Comparison of ENCODE assay signal across 8 cellular contexts in genomic region chr2:213238753-213239591, GRCh38. TPM values are rescaled to one million over a fixed set of nuclear protein-coding genes. Genes with fewer than 3 reads are reported as not detected.
DNase-seq lines count a peak whose midpoint lies in the region; ATAC-seq and TF ChIP-seq lines count a peak whose summit lies in the region.

No MANE protein-coding gene starts in this region.

- H4K20me1 ChIP-seq in GM23338 (replicated peaks; ENCODE audit: insufficient read depth) = no peaks in the 10 kb centered on the region

- no peak for TF ChIP-seq EP300 in esophagus muscularis mucosa (IDR thresholded peaks at IDR 0.05)

- intact Hi-C loops in esophagus muscularis mucosa (cut with DNase I) = no loop called here

- DNase-seq in GM23338 (ENCODE audit: low spot score) = no peak
- peak; percentile 73 for DNase-seq in NAMALWA (ENCODE audit: low spot score)
- peak; percentile 91 for DNase-seq in fibroblast of the conjunctiva (ENCODE audit: low read depth)
- no peak for DNase-seq in H7
- DNase-seq in NCI-H748 (lab: John Stamatoyannopoulos, UW; ENCODE audit: unreplicated experiment) = no peak
- no peak for DNase-seq in esophagus muscularis mucosa (ENCODE audit: extremely low spot score)
- no peak for DNase-seq in BE2C

- 0 out of 2 replicates have a peak overlapping the region, but pooled peaks have one; percentile 19 for H2AFZ ChIP-seq in GM23338

- H3K27me3 ChIP-seq in GM23338 (ENCODE audit: insufficient read depth) (no peaks in the 10 kb centered on the region), H7 (ENCODE audit: control insufficient read depth, insufficient read depth, low read length) (no peaks in the 10 kb centered on the region), esophagus muscularis mucosa (no peaks in the 10 kb centered on the region), BE2C (no peaks in the 10 kb centered on the region)

- H3K27ac ChIP-seq in GM23338 (ENCODE audit: low read depth) = no peak overlapping the region
- H3K27ac ChIP-seq in esophagus muscularis mucosa (replicated peaks in 1 of 4) = no peak overlapping the region

- TF ChIP-seq POLR2A in esophagus muscularis mucosa (IDR thresholded peaks at IDR 0.05; ENCODE audit: low read depth) = no peak

- H3K36me3 ChIP-seq in GM23338 (ENCODE audit: insufficient read depth) (no peaks in the 10 kb centered on the region), H7 (replicated peaks; ENCODE audit: control insufficient read depth, insufficient read depth, low read length) (no peaks in the 10 kb centered on the region), esophagus muscularis mucosa (no peaks in the 10 kb centered on the region), BE2C (no peaks in the 10 kb centered on the region)

- no peaks in the 10 kb centered on the region for H3K27me3 Mint-ChIP-seq in GM23338 (ENCODE audit: insufficient read depth, low read depth, poor library complexity)

- no peak overlapping the region; the same call in 1 of the 2 replicates for H3K27ac Mint-ChIP-seq in GM23338

- WGBS in esophagus muscularis mucosa = 48% methylated on average over 4 of the region's 4 CpGs

- H3K4me3 ChIP-seq in GM23338 (no peak overlapping the region), H7 (ENCODE audit: insufficient read depth, low read depth, low read length) (no peak overlapping the region), esophagus muscularis mucosa (no peak overlapping the region), BE2C (ENCODE audit: low read depth, low read length) (no peak overlapping the region)

- H3K9me3 ChIP-seq in esophagus muscularis mucosa (no peaks in the 10 kb centered on the region), BE2C (no peaks in the 10 kb centered on the region)

- H3K4me2 ChIP-seq in GM23338 = no peak overlapping the region

- no peaks in the 10 kb centered on the region for H3K36me3 Mint-ChIP-seq in GM23338 (ENCODE audit: low read depth)

- H3K79me2 ChIP-seq in GM23338 (replicated peaks; ENCODE audit: insufficient read depth) = no peaks in the 10 kb centered on the region

- H3K4me1 ChIP-seq in GM23338 (ENCODE audit: insufficient read depth) (peaks cover 10% of the 10 kb centered on the region; the same call in 1 of the 2 replicates), esophagus muscularis mucosa (peaks cover 0 to 15% (median 3%) of the 10 kb centered on the region in 4 donors), BE2C (no peaks in the 10 kb centered on the region)

- ATAC-seq in GM18498 (IDR thresholded peaks at IDR 0.05; ENCODE audit: unreplicated experiment) (peak; percentile 40), GM23338 (no peak)

- no peaks in the 10 kb centered on the region for H3F3A ChIP-seq in GM23338 (replicated peaks; ENCODE audit: low read depth)

- no peaks in the 10 kb centered on the region for H3K9me3 Mint-ChIP-seq in GM23338

- H3K4me3 Mint-ChIP-seq in GM23338 = no peak overlapping the region

- no peak for TF ChIP-seq CTCF in GM23338 (conservative IDR thresholded peaks at IDR 0.05; ENCODE audit: low read depth in 2 of 2)
- no peak for TF ChIP-seq CTCF in esophagus muscularis mucosa (IDR thresholded peaks at IDR 0.05)
- no peak for TF ChIP-seq CTCF in BE2C (IDR thresholded peaks at IDR 0.05; ENCODE audit: low read depth, low read length)

- H3K9me2 ChIP-seq in GM23338 (ENCODE audit: insufficient read depth) = no peaks in the 10 kb centered on the region

- H3K4me1 Mint-ChIP-seq in GM23338 = peaks cover 18% of the 10 kb centered on the region

TF ChIP-seq in GM23338, 12 proteins besides CTCF, POLR2A, EP300 and RAD21 (continues in another document):
- TF ChIP-seq ZNF462 (CRISPR knock-in tag; IDR thresholded peaks at IDR 0.05) (no peak), EZH2phosphoT487 (IDR thresholded peaks at IDR 0.05; ENCODE audit: unreplicated experiment) (no peak), STAT1 (IDR thresholded peaks at IDR 0.05; ENCODE audit: unreplicated experiment) (no peak), ZNF114 (CRISPR knock-in tag; IDR thresholded peaks at IDR 0.05) (no peak), ETS1 (IDR thresholded peaks at IDR 0.05) (no peak), CREB1 (CRISPR knock-in tag; IDR thresholded peaks at IDR 0.05; ENCODE audit: low read depth) (no peak), EZH2 (IDR thresholded peaks at IDR 0.05; ENCODE audit: low read depth, unreplicated experiment) (no peak), JUNB (IDR thresholded peaks at IDR 0.05; ENCODE audit: unreplicated experiment) (no peak), POLR2AphosphoS5 (IDR thresholded peaks at IDR 0.05; ENCODE audit: low read depth) (no peak), ZNF331 (CRISPR knock-in tag; IDR thresholded peaks at IDR 0.05; ENCODE audit: low read depth) (no peak), NANOG (IDR thresholded peaks at IDR 0.05; ENCODE audit: borderline replicate concordance) (no peak)

RNA-seq across cellular contexts. Expression of gene SPAG16, which starts 45.3 kb away (rescaled TPM):
- 19.7 and 20.2 TPM in 2 replicates for total RNA-seq in GM23338 (2014; rRNA removed; shearing (Covaris generic))
- polyA plus RNA-seq in GM23338 (2016; fragmentation: Nextera tagmentation; extraction: Ambion mirVana) = 41.4 and 47.8 TPM in 2 replicates
- total RNA-seq in H7 (2014; rRNA removed; shearing (Covaris generic)) = 17.2 and 23.3 TPM in 2 replicates
- total RNA-seq in esophagus muscularis mucosa = 10 to 100 TPM; 26.8 to 36.1 (median 31.0) TPM
- 17.7 TPM for polyA plus RNA-seq in BE2C (2012; ENCODE audit: insufficient read depth, insufficient read length, low read depth)

Comparison
In these comparisons a context has a peak if more than half of its experiments do, and no peak if none do; other contexts are left out.
1. DNase-seq: peak in NAMALWA (single experiment) and fibroblast of the conjunctiva (single experiment); none in GM23338 (single experiment), H7 (single experiment), NCI-H748 (single experiment), esophagus muscularis mucosa (single experiment) and BE2C (single experiment).